Comparison of ENCODE assay signal across 1 cellular context in the genomic region with DNA sequence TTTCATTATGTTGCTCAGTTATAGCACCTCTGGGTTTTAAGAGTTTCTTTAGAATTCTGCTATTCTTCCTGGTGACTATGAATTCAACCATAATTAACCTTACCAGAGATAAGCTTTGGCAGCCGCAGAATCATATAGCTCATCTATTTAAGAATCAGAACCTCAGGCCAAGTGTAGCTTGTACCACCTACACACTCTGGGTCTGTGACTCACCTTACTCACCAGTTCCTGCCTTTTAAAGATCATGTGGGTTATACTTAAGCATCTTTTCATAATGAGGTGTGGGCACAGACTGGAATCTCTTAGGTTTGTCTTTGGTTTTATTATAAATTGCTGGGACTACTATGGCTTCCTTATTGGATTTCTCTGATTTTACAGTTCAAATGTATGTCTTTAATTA.
TF ChIP-seq lines count a peak whose summit lies in the region.

No MANE protein-coding gene starts in this region.

TF ChIP-seq in HepG2, 621 proteins besides CTCF, POLR2A, EP300 and RAD21:
- TF ChIP-seq HMG20B (CRISPR knock-in tag; conservative IDR thresholded peaks at IDR 0.05): no peak
- no peak for TF ChIP-seq NR2F2 (IDR thresholded peaks at IDR 0.05; ENCODE audit: borderline replicate concordance, low read depth)
- TF ChIP-seq ZNF562 (CRISPR knock-in tag; IDR thresholded peaks at IDR 0.05; ENCODE audit: borderline replicate concordance): no peak
- no peak for TF ChIP-seq ARNT (IDR thresholded peaks at IDR 0.05)
- TF ChIP-seq KDM1A (CRISPR knock-in tag; IDR thresholded peaks at IDR 0.05): no peak
- TF ChIP-seq ZBTB7A (CRISPR knock-in tag; IDR thresholded peaks at IDR 0.05): no peak
- TF ChIP-seq, protein P1, sequence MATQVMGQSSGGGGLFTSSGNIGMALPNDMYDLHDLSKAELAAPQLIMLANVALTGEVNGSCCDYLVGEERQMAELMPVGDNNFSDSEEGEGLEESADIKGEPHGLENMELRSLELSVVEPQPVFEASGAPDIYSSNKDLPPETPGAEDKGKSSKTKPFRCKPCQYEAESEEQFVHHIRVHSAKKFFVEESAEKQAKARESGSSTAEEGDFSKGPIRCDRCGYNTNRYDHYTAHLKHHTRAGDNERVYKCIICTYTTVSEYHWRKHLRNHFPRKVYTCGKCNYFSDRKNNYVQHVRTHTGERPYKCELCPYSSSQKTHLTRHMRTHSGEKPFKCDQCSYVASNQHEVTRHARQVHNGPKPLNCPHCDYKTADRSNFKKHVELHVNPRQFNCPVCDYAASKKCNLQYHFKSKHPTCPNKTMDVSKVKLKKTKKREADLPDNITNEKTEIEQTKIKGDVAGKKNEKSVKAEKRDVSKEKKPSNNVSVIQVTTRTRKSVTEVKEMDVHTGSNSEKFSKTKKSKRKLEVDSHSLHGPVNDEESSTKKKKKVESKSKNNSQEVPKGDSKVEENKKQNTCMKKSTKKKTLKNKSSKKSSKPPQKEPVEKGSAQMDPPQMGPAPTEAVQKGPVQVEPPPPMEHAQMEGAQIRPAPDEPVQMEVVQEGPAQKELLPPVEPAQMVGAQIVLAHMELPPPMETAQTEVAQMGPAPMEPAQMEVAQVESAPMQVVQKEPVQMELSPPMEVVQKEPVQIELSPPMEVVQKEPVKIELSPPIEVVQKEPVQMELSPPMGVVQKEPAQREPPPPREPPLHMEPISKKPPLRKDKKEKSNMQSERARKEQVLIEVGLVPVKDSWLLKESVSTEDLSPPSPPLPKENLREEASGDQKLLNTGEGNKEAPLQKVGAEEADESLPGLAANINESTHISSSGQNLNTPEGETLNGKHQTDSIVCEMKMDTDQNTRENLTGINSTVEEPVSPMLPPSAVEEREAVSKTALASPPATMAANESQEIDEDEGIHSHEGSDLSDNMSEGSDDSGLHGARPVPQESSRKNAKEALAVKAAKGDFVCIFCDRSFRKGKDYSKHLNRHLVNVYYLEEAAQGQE (IDR thresholded peaks at IDR 0.05; ENCODE audit: borderline replicate concordance in 1 of 2, low read depth in 1 of 2, low read length in 2 of 2): no peak
- TF ChIP-seq, protein P2, sequence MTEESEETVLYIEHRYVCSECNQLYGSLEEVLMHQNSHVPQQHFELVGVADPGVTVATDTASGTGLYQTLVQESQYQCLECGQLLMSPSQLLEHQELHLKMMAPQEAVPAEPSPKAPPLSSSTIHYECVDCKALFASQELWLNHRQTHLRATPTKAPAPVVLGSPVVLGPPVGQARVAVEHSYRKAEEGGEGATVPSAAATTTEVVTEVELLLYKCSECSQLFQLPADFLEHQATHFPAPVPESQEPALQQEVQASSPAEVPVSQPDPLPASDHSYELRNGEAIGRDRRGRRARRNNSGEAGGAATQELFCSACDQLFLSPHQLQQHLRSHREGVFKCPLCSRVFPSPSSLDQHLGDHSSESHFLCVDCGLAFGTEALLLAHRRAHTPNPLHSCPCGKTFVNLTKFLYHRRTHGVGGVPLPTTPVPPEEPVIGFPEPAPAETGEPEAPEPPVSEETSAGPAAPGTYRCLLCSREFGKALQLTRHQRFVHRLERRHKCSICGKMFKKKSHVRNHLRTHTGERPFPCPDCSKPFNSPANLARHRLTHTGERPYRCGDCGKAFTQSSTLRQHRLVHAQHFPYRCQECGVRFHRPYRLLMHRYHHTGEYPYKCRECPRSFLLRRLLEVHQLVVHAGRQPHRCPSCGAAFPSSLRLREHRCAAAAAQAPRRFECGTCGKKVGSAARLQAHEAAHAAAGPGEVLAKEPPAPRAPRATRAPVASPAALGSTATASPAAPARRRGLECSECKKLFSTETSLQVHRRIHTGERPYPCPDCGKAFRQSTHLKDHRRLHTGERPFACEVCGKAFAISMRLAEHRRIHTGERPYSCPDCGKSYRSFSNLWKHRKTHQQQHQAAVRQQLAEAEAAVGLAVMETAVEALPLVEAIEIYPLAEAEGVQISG (CRISPR knock-in tag; IDR thresholded peaks at IDR 0.05): no peak
- TF ChIP-seq ZNF354B (CRISPR knock-in tag; IDR thresholded peaks at IDR 0.05): no peak
- TF ChIP-seq HNF4A (CRISPR knock-in tag; IDR thresholded peaks at IDR 0.05): no peak
- no peak for TF ChIP-seq SRSF4 (IDR thresholded peaks at IDR 0.05; ENCODE audit: low read depth, low read length, poor library complexity, severe bottlenecking)
- TF ChIP-seq TEAD3 (CRISPR knock-in tag; optimal IDR thresholded peaks at IDR 0.05; ENCODE audit: borderline replicate concordance): no peak
- TF ChIP-seq ZNF589 (CRISPR knock-in tag; conservative IDR thresholded peaks at IDR 0.05): no peak
